Comparison of ENCODE assay signal across 33 cellular contexts in the genomic region with DNA sequence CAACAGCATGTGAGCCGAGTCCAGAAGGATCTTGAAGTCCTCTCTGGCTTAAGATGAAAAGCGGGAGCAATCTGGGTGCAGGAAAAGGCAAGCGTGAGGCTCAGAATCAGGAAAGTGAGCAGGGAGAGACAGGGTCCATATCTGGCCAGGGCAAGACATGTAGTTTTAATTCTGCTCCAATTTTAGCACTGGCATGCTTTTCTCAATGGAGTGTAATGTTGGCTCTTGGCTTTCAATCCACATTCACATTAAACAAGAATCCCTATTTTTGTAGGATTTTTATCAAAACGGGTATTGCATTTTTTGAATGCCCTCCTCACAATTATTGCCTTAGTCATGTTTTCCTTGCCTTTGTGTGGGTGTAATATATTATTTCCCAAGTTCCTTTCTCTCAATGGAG. TPM values are rescaled to one million over a fixed set of nuclear protein-coding genes. Genes with fewer than 3 reads are reported as not detected.
"Had no signal": no experiment of that assay in that cellular context is flagged by ENCODE, and none has a peak within 500 bp of the region (broad histone marks: within the 10 kb centered on the region; RNA-seq: fewer than 3 reads in every experiment).

No MANE protein-coding gene starts in this region.

- H3K4me3 Mint-ChIP-seq: mesothelial cell of epicardium; naive B cell; natural killer cell; nephron progenitor cell; neural progenitor cell; stimulated activated effector memory CD8-positive, alpha-beta T cell treated with anti-CD3 and anti-CD28 coated beads, Interleukin-12 subunit alpha, Interleukin-12 subunit beta, amount 100 ng/mL, for 72 hours; stimulated activated naive CD8-positive, alpha-beta T cell treated with anti-CD3 and anti-CD28 coated beads, Interleukin-15, Interleukin-2, amounts not matched to agents 100 ng/mL and 50 ng/mL, for 24 hours; type B pancreatic cell had no signal

- H3K4me2 ChIP-seq: hepatocyte, neural progenitor cell had no signal

- H3K9me3 ChIP-seq: left ventricle myocardium inferior, neutrophil, ovary, right lobe of liver, tibial nerve, vagina had no signal

- FAIRE-seq: small intestine had no signal

- H3K9ac ChIP-seq: neural progenitor cell had no signal

- H3K36me3 Mint-ChIP-seq: mesothelial cell of epicardium, natural killer cell had no signal

- H3K27ac Mint-ChIP-seq: mesothelial cell of epicardium; natural killer cell; nephron progenitor cell; neural progenitor cell; progenitor cell of endocrine pancreas; stimulated activated effector memory CD8-positive, alpha-beta T cell treated with anti-CD3 and anti-CD28 coated beads, Interleukin-12 subunit alpha, Interleukin-12 subunit beta, amount 100 ng/mL, for 72 hours; stimulated activated naive CD8-positive, alpha-beta T cell treated with anti-CD3 and anti-CD28 coated beads, Interleukin-15, Interleukin-2, amounts not matched to agents 100 ng/mL and 50 ng/mL, for 24 hours; type B pancreatic cell had no signal

- DNase-seq: islet precursor cell; left ventricle myocardium inferior; mesendoderm; naive B cell; natural killer cell; nephron progenitor cell; occipital lobe; ovary; right lobe of liver; small intestine; spleen; stimulated activated CD4-positive, alpha-beta T cell treated with anti-CD3 and anti-CD28 coated beads, Interleukin-4, amount 100 ng/mL, for 24 hours; stimulated activated naive CD4-positive, alpha-beta T cell; substantia nigra had no signal

- H3K27me3 ChIP-seq: hepatocyte, ovary, right atrium auricular region, right lobe of liver, vagina had no signal

- H3K36me3 ChIP-seq: left ventricle myocardium inferior, neural progenitor cell, neutrophil, ovary, right atrium auricular region, right lobe of liver, spleen, tibial nerve, vagina had no signal

- H2AFZ ChIP-seq: hepatocyte, neural progenitor cell had no signal

- H3K27ac ChIP-seq: hepatocyte, left ventricle myocardium inferior, neural progenitor cell, neutrophil, ovary, right atrium auricular region, right lobe of liver, spleen, tibial nerve, vagina had no signal

- H3K79me2 ChIP-seq: hepatocyte had no signal

- H3K4me3 ChIP-seq: hepatocyte, left ventricle myocardium inferior, lung, neural progenitor cell, ovary, right atrium auricular region, right lobe of liver, spleen, tibial nerve, vagina had no signal

- H3K4me1 ChIP-seq: left ventricle myocardium inferior, right atrium auricular region, spleen, tibial nerve, vagina had no signal

- H3K4me1 Mint-ChIP-seq: mesothelial cell of epicardium had no signal

RNA-seq across cellular contexts. Expression of a gene that starts 6.0 kb away (rescaled TPM):
- total RNA-seq: hepatocyte, kidney epithelial cell, left ventricle myocardium inferior, lung, mesothelial cell of epicardium, mononuclear cell, natural killer cell, occipital lobe, ovary, progenitor cell of endocrine pancreas, pulmonary artery endothelial cell, renal cortical epithelial cell, right atrium auricular region, right lobe of liver, spleen, temporal lobe, tibial nerve, urinary bladder, vagina had no signal
- polyA plus RNA-seq: hepatocyte, lung, ovary, small intestine, spleen, thymus, urinary bladder had no signal

RNA-seq across cellular contexts. Expression of a gene that starts 35.4 kb away (rescaled TPM):
- total RNA-seq: mononuclear cell, natural killer cell, pulmonary artery endothelial cell, spleen had no signal
- polyA plus RNA-seq: spleen had no signal
